In the genomic region with DNA sequence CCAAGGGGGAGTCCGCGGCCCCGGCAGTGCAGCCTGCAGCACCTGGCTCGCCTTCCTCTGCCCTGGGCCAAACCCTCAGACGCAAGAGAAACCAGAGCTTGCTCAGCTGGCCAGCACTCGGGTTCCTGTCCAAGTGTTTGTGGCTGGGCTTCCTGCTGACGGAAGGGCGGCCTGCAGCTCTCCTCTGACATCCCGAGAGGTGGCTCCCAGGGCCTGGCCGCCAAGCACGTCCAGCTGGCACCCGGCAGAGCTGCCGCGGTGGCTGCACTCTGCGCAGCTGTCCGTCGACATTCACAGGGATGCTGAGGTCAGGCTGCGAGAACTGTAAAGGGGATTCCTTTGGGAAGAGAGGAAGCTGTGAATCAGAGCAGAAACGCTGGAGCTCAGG, we compare ENCODE assay signal across 8 cellular contexts.
DNase-seq lines count a peak whose midpoint lies in the region; ATAC-seq and TF ChIP-seq lines count a peak whose summit lies in the region.

No MANE protein-coding gene starts in this region.

- ATAC-seq in mucosa of descending colon (peak; percentile 62), GM19395 (IDR thresholded peaks at IDR 0.05; ENCODE audit: unreplicated experiment) (no peak), HG02884 (IDR thresholded peaks at IDR 0.05; ENCODE audit: unreplicated experiment) (no peak)

- H3K4me3 ChIP-seq in ACC112 (ENCODE audit: low read depth, low read length) (peak overlapping the region; percentile 49), mucosa of descending colon (no peak overlapping the region)

- H3K9me3 ChIP-seq in mucosa of descending colon: no peaks in the 10 kb centered on the region

- no peak overlapping the region for H2AFZ ChIP-seq in ACC112 (ENCODE audit: low read length, unreplicated experiment)

- H3K79me2 ChIP-seq in ACC112 (ENCODE audit: control insufficient read depth, insufficient read depth, low read length, unreplicated experiment): no peaks in the 10 kb centered on the region

- intact Hi-C loops in mucosa of descending colon (cut with DNase I, micrococcal nuclease): no loop called here

- H3K27me3 ChIP-seq in ACC112 (ENCODE audit: insufficient read depth, low read length): no peaks in the 10 kb centered on the region

- H3K36me3 ChIP-seq in ACC112 (ENCODE audit: insufficient read depth, low read length) (no peaks in the 10 kb centered on the region), mucosa of descending colon (ENCODE audit: low read depth) (no peaks in the 10 kb centered on the region)

- H3K4me1 ChIP-seq in ACC112 (ENCODE audit: control insufficient read depth, insufficient read depth, low read length, unreplicated experiment): peaks cover 23% of the 10 kb centered on the region
- H3K4me1 ChIP-seq in mucosa of descending colon (ENCODE audit: low read depth): peaks cover 3% of the 10 kb centered on the region

- no peak for TF ChIP-seq CTCF in mucosa of descending colon (IDR thresholded peaks at IDR 0.05)

- H3K27ac ChIP-seq in ACC112 (ENCODE audit: low read depth, low read length): peak overlapping the region; percentile 49; the same call in 1 of the 2 replicates

- DNase-seq in NCI-H1092 (lab: John Stamatoyannopoulos, UW): peak; percentile 43
- peak; percentile 99 for DNase-seq in dermis blood vessel endothelial cell
- peak; percentile 57 to 84 (median 59) for DNase-seq in mucosa of descending colon
- no peak for DNase-seq in NCI-H748 treated with DMSO at 0.1 percent for 48 hours (lab: John Stamatoyannopoulos, UW)
- no peak for DNase-seq in stimulated activated naive CD4-positive, alpha-beta T cell (lab: John Stamatoyannopoulos, UW)

Comparison
In these comparisons a context has a peak if more than half of its experiments do, and no peak if none do; other contexts are left out.
1. DNase-seq: peak in NCI-H1092 (single experiment), dermis blood vessel endothelial cell (single experiment) and mucosa of descending colon (3 of 3); none in NCI-H748 treated with DMSO at 0.1 percent for 48 hours (single experiment) and stimulated activated naive CD4-positive, alpha-beta T cell (0 of 6).